In genomic region chr15:67161412-67161811, GRCh38 we compare ENCODE assay signal across 24 cellular contexts.
A peak's percentile ranks its signal among the peaks of the same experiment; 100 is the strongest.
DNase-seq lines count a peak whose midpoint lies in the region; ATAC-seq and TF ChIP-seq lines count a peak whose summit lies in the region.
"Had no signal": no experiment of that assay in that cellular context is flagged by ENCODE, and none has a peak within 500 bp of the region (broad histone marks: within the 10 kb centered on the region; RNA-seq: fewer than 3 reads in every experiment).

No MANE protein-coding gene starts in this region.

- no peak overlapping the region for H4K91ac ChIP-seq in mesenchymal stem cell (ENCODE audit: low read length)

- peak overlapping the region; percentile 2 for H3K27ac Mint-ChIP-seq in CD4-positive, alpha-beta T cell
- peak overlapping the region; percentile 9 for H3K27ac Mint-ChIP-seq in stimulated activated naive B cell treated with anti-CD40 and anti-IgM and Interleukin-4, amounts not matched to agents 10 μg/mL and 1 μg/mL and 100 μg/mL, for 72 hours
- H3K27ac Mint-ChIP-seq in activated CD4-positive, alpha-beta T cell treated with anti-CD3 and anti-CD28 coated beads, Interleukin-2, amount 10 ng/mL, durations not matched to agents 7 days and 5 days, result no peak overlapping the region

- H3K4me2 ChIP-seq in mesenchymal stem cell (ENCODE audit: low read length, poor library complexity, severe bottlenecking), result no peak overlapping the region
- H3K4me2 ChIP-seq: KMS-11 had no signal

- peaks cover 33% of the 10 kb centered on the region for H3K36me3 Mint-ChIP-seq in CD4-positive, alpha-beta T cell (ENCODE audit: low read depth)
- H3K36me3 Mint-ChIP-seq in stimulated activated naive B cell treated with anti-CD40 and anti-IgM and Interleukin-4, amounts not matched to agents 10 μg/mL and 1 μg/mL and 100 μg/mL, for 72 hours, result peaks cover 22 to 37% of the 10 kb centered on the region in 2 donors
- peaks cover 37% of the 10 kb centered on the region for H3K36me3 Mint-ChIP-seq in activated CD4-positive, alpha-beta T cell treated with anti-CD3 and anti-CD28 coated beads, Interleukin-2, amount 10 ng/mL, durations not matched to agents 7 days and 5 days (ENCODE audit: low read depth)

- H3K4me1 Mint-ChIP-seq in CD4-positive, alpha-beta T cell (ENCODE audit: low read depth), result peaks cover 50% of the 10 kb centered on the region
- H3K4me1 Mint-ChIP-seq in stimulated activated naive B cell treated with anti-CD40 and anti-IgM and Interleukin-4, amounts not matched to agents 10 μg/mL and 1 μg/mL and 100 μg/mL, for 72 hours, result peaks cover 40 to 62% of the 10 kb centered on the region in 2 donors
- peaks cover 42% of the 10 kb centered on the region for H3K4me1 Mint-ChIP-seq in activated CD4-positive, alpha-beta T cell treated with anti-CD3 and anti-CD28 coated beads, Interleukin-2, amount 10 ng/mL, durations not matched to agents 7 days and 5 days

- intact Hi-C loops in CD4-positive, alpha-beta T cell (cut with DNase I, micrococcal nuclease), result no loop called here
- intact Hi-C loops in Panc1 (cut with micrococcal nuclease; ENCODE audit: unreplicated experiment) (no loop called here), cardiac septum (cut with DNase I) (no loop called here)

- H3K4me1 ChIP-seq in Panc1 (ENCODE audit: control insufficient read depth, insufficient read depth, low read length), result peaks cover 97% of the 10 kb centered on the region
- peaks cover 22% of the 10 kb centered on the region for H3K4me1 ChIP-seq in mesenchymal stem cell (ENCODE audit: control insufficient read depth, insufficient read depth, low read depth, low read length)
- H3K4me1 ChIP-seq: pancreas had no signal

- WGBS in mesenchymal stem cell, result over 99% methylated on average over 5 of the region's 5 CpGs

- peaks cover 11% of the 10 kb centered on the region; the same call in 1 of the 2 replicates for H3K36me3 ChIP-seq in Panc1 (ENCODE audit: control insufficient read depth, insufficient read depth, low read length)
- H3K36me3 ChIP-seq in mesenchymal stem cell (ENCODE audit: control insufficient read depth in 1 of 2, insufficient read depth in 2 of 2, low read depth in 1 of 2, low read length in 2 of 2), result peaks cover 15 to 52% of the 10 kb centered on the region in 2 experiments

- no peak overlapping the region for H2BK120ac ChIP-seq in mesenchymal stem cell (ENCODE audit: low read depth, low read length)

- no peak for TF ChIP-seq CTCF in CD4-positive, alpha-beta T cell (IDR thresholded peaks at IDR 0.05)
- TF ChIP-seq CTCF in Panc1 (IDR thresholded peaks at IDR 0.05), result no peak

- no TSS peak for BruUV-seq in Panc1 (replicated peaks; lab: Mats Ljungman, UMichigan)

- no peak overlapping the region for H3K14ac ChIP-seq in mesenchymal stem cell (ENCODE audit: low read length in 2 of 2)

- no peaks in the 10 kb centered on the region for H3K27me3 ChIP-seq in CD4-positive, alpha-beta T cell (ENCODE audit: control insufficient read depth, insufficient read depth, low read length)
- H3K27me3 ChIP-seq in Panc1 (ENCODE audit: control insufficient read depth, insufficient read depth, low read length), result no peaks in the 10 kb centered on the region
- H3K27me3 ChIP-seq in mesenchymal stem cell (ENCODE audit: control insufficient read depth in 1 of 2, insufficient read depth in 1 of 2, low read length in 2 of 2), result no peaks in the 10 kb centered on the region
- H3K27me3 ChIP-seq: pancreas, tibial artery had no signal

- no peak overlapping the region for H3K4me3 Mint-ChIP-seq in CD4-positive, alpha-beta T cell
- no peak overlapping the region for H3K4me3 Mint-ChIP-seq in stimulated activated naive B cell treated with anti-CD40 and anti-IgM and Interleukin-4, amounts not matched to agents 10 μg/mL and 1 μg/mL and 100 μg/mL, for 72 hours
- H3K4me3 Mint-ChIP-seq in activated CD4-positive, alpha-beta T cell treated with anti-CD3 and anti-CD28 coated beads, Interleukin-2, amount 10 ng/mL, durations not matched to agents 7 days and 5 days, result no peak overlapping the region
- H3K4me3 Mint-ChIP-seq: naive thymus-derived CD4-positive, alpha-beta T cell had no signal

- H3K27me3 Mint-ChIP-seq in CD4-positive, alpha-beta T cell, result no peaks in the 10 kb centered on the region
- H3K27me3 Mint-ChIP-seq in stimulated activated naive B cell treated with anti-CD40 and anti-IgM and Interleukin-4, amounts not matched to agents 10 μg/mL and 1 μg/mL and 100 μg/mL, for 72 hours, result no peaks in the 10 kb centered on the region
- H3K27me3 Mint-ChIP-seq in activated CD4-positive, alpha-beta T cell treated with anti-CD3 and anti-CD28 coated beads, Interleukin-2, amount 10 ng/mL, durations not matched to agents 7 days and 5 days, result no peaks in the 10 kb centered on the region
- H3K27me3 Mint-ChIP-seq: naive thymus-derived CD4-positive, alpha-beta T cell had no signal

- no peak overlapping the region for H4K8ac ChIP-seq in mesenchymal stem cell (ENCODE audit: low read length)

- no peak overlapping the region for H2AK5ac ChIP-seq in mesenchymal stem cell (ENCODE audit: low read length, severe bottlenecking)

- no peak overlapping the region for H2BK12ac ChIP-seq in mesenchymal stem cell (ENCODE audit: low read length in 2 of 2)

- H3K79me1 ChIP-seq in mesenchymal stem cell (replicated peaks; ENCODE audit: low read length, poor library complexity, severe bottlenecking), result peaks cover 28% of the 10 kb centered on the region

- H3K9me3 Mint-ChIP-seq in CD4-positive, alpha-beta T cell, result no peaks in the 10 kb centered on the region
- no peaks in the 10 kb centered on the region for H3K9me3 Mint-ChIP-seq in stimulated activated naive B cell treated with anti-CD40 and anti-IgM and Interleukin-4, amounts not matched to agents 10 μg/mL and 1 μg/mL and 100 μg/mL, for 72 hours
- H3K9me3 Mint-ChIP-seq in activated CD4-positive, alpha-beta T cell treated with anti-CD3 and anti-CD28 coated beads, Interleukin-2, amount 10 ng/mL, durations not matched to agents 7 days and 5 days, result peaks cover 1% of the 10 kb centered on the region
- H3K9me3 Mint-ChIP-seq: naive thymus-derived CD4-positive, alpha-beta T cell had no signal

- H3K9ac ChIP-seq in mesenchymal stem cell (ENCODE audit: low read length), result no peak overlapping the region
- H3K9ac ChIP-seq: KMS-11 had no signal

- no peak overlapping the region for H3K4me3 ChIP-seq in Panc1 (ENCODE audit: low read depth in 2 of 2, low read length in 2 of 2)
- H3K4me3 ChIP-seq in mesenchymal stem cell (ENCODE audit: insufficient read depth in 1 of 2, low read depth in 1 of 2, low read length in 2 of 2), result no peak overlapping the region
- H3K4me3 ChIP-seq: HAP-1, pancreas, tibial artery had no signal

- no peak overlapping the region for H2BK5ac ChIP-seq in mesenchymal stem cell (ENCODE audit: low read depth, low read length, poor library complexity, severe bottlenecking)

- POLR2A ChIA-PET in CD4-positive, alpha-beta T cell (lab: Charles Lee), result interaction anchor here (1.3 kb wide), 1 partner anchor 96 kb away, joined by 4 read pairs; the partner anchor contains the start of gene SMAD3
- POLR2A ChIA-PET in Panc1 (lab: Charles Lee), result no interaction called here
- POLR2A ChIA-PET in activated CD4-positive, alpha-beta T cell treated with anti-CD3 and anti-CD28 coated beads, Interleukin-2, amount 10 ng/mL, durations not matched to agents 7 days and 5 days (lab: Charles Lee), result no interaction called here

- peak overlapping the region; percentile 8 to 79 for H3K18ac ChIP-seq in mesenchymal stem cell (ENCODE audit: low read depth in 1 of 2, low read length in 2 of 2)

- no peak overlapping the region for H3K23ac ChIP-seq in mesenchymal stem cell (ENCODE audit: low read length in 2 of 2)

- H3K9me3 ChIP-seq in CD4-positive, alpha-beta T cell (ENCODE audit: control insufficient read depth, low read length), result no peaks in the 10 kb centered on the region
- H3K9me3 ChIP-seq in Panc1 (ENCODE audit: control insufficient read depth, insufficient read depth, low read depth, low read length) (no peaks in the 10 kb centered on the region), mesenchymal stem cell (ENCODE audit: control insufficient read depth, low read length) (no peaks in the 10 kb centered on the region)
- H3K9me3 ChIP-seq: HAP-1, pancreas, tibial artery had no signal

- DNase-seq in CD4-positive, alpha-beta T cell, result no peak
- DNase-seq in Panc1 (ENCODE audit: low read depth, low spot score) (no peak), mesenchymal stem cell (no peak), NCI-H510A (lab: John Stamatoyannopoulos, UW) (no peak), cardiac septum (ENCODE audit: low spot score) (no peak)
- no peak for DNase-seq in stimulated activated naive B cell treated with anti-CD40 and anti-IgM and Interleukin-4, amounts not matched to agents 10 μg/mL and 1 μg/mL and 100 μg/mL, for 72 hours
- no peak for DNase-seq in activated CD4-positive, alpha-beta T cell treated with anti-CD3 and anti-CD28 coated beads, Interleukin-2, amount 10 ng/mL, durations not matched to agents 7 days and 5 days
- DNase-seq: activated CD4-positive, alpha-beta T cell treated with anti-CD3 and anti-CD28 coated beads, Interleukin-2, amount 50 U/mL, for 48 hours; amygdala; central memory CD4-positive, alpha-beta T cell; erythroblast; foreskin melanocyte; mammary epithelial cell; naive thymus-derived CD4-positive, alpha-beta T cell; NCI-H1092; NCI-H2081 treated with DMSO at 0.1 percent for 48 hours; NCI-H446 treated with DMSO at 0.1 percent for 48 hours; OCI-M1; pancreas; SHP77; stimulated activated naive CD4-positive, alpha-beta T cell had no signal

- no peak overlapping the region for H2BK15ac ChIP-seq in mesenchymal stem cell (ENCODE audit: low read depth, poor library complexity, severe bottlenecking)

- H3K27ac ChIP-seq in CD4-positive, alpha-beta T cell (ENCODE audit: low read depth, low read length), result no peak overlapping the region
- peak overlapping the region; percentile 94 for H3K27ac ChIP-seq in Panc1 (ENCODE audit: low read length)
- no peak overlapping the region for H3K27ac ChIP-seq in mesenchymal stem cell (ENCODE audit: low read length, poor library complexity, severe bottlenecking)
- H3K27ac ChIP-seq: KMS-11, pancreas, tibial artery had no signal

- no peak overlapping the region for H3K4ac ChIP-seq in mesenchymal stem cell (ENCODE audit: low read depth in 1 of 2, low read length in 2 of 2)

- no peak for ATAC-seq in CD4-positive, alpha-beta T cell (ENCODE audit: poor library complexity)
- no peak for ATAC-seq in Panc1
- no peak for ATAC-seq in stimulated activated naive B cell treated with anti-CD40 and anti-IgM and Interleukin-4, amounts not matched to agents 10 μg/mL and 1 μg/mL and 100 μg/mL, for 72 hours (replicated peaks)
- ATAC-seq: pancreas had no signal

- H2AFZ ChIP-seq in mesenchymal stem cell (ENCODE audit: low read depth, low read length), result no peak overlapping the region

- in situ Hi-C loops in Panc1 (cut with HindIII; ENCODE audit: low pct_unique_long_range_greater_than_20kb, low sequenced_read_pairs), result no loop called here

- CTCF ChIA-PET in CD4-positive, alpha-beta T cell (lab: Charles Lee), result interaction anchor here (0.8 to 1.4 kb wide), 3 partner anchors 27 to 215 kb away, joined by 3 to 4 read pairs (median 3); no protein-coding TSS in a partner anchor
- CTCF ChIA-PET in Panc1 (lab: Charles Lee), result no interaction called here
- CTCF ChIA-PET in activated CD4-positive, alpha-beta T cell treated with anti-CD3 and anti-CD28 coated beads, Interleukin-2, amount 10 ng/mL, durations not matched to agents 7 days and 5 days (lab: Charles Lee), result interaction anchor here (0.7 to 1.3 kb wide), 4 partner anchors 10 to 27 kb away, joined by 3 to 4 read pairs (median 3); no protein-coding TSS in a partner anchor
